8 cellular contexts compared by ENCODE assay signal in the genomic region with DNA sequence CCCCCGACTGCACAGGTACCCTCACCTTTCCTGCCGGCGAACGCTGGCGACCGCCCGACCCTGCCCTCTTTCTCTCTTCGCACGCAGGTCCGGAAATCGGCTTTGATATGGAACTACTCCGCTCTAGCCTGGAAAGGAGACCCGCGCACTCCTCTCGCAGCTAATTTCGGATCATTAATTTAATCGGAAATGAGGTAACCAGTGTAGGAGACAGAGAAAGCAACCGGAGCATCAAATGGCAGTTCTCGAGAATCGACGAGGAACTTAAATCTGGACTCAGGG. TPM values are rescaled to one million over a fixed set of nuclear protein-coding genes. Genes with fewer than 3 reads are reported as not detected.
DNase-seq lines count a peak whose midpoint lies in the region; ATAC-seq and TF ChIP-seq lines count a peak whose summit lies in the region.

No MANE protein-coding gene starts in this region.

- in situ Hi-C loops in astrocyte of the cerebellum (cut with HindIII; ENCODE audit: low sequenced_read_pairs): loop anchor here (10.0 to 25.0 kb wide), 2 partner anchors 193 to 250 kb away; no protein-coding TSS in a partner anchor

- ATAC-seq in GM18907 (IDR thresholded peaks at IDR 0.05; ENCODE audit: unreplicated experiment) (peak; percentile 5), lung (ENCODE audit: insufficient read depth, low FRiP score) (no peak), GM18520 (IDR thresholded peaks at IDR 0.05; ENCODE audit: unreplicated experiment) (no peak)

- no peaks in the 10 kb centered on the region for H3K27me3 ChIP-seq in lung (ENCODE audit: control insufficient read depth, insufficient read depth)
- no peaks in the 10 kb centered on the region for H3K27me3 ChIP-seq in vagina

- CTCF ChIA-PET in HEK293T (lab: Yijun Ruan, JAX): interaction anchor here (0.6 to 2.0 kb wide), 10 partner anchors 9 to 620 kb away, joined by 3 to 8 read pairs (median 4); no protein-coding TSS in a partner anchor

- 1% methylated on average over 21 of the region's 21 CpGs for WGBS in lung, 2 donors

- H3K27ac ChIP-seq in lung (ENCODE audit: low read depth in 1 of 2, low read length in 1 of 2) (peak overlapping the region; percentile 91 to 93), vagina (peak overlapping the region; percentile 99)

- peak overlapping the region; percentile 62 for H3K4me3 ChIP-seq in Jurkat, Clone E6-1 (ENCODE audit: low read length)
- H3K4me3 ChIP-seq in astrocyte of the cerebellum (ENCODE audit: low read depth, low read length) (peak overlapping the region; percentile 90), lung (peak overlapping the region; percentile 55), vagina (peak overlapping the region; percentile 88 to 93)

- TF ChIP-seq POLR2A in vagina (IDR thresholded peaks at IDR 0.05): no peak

- POLR2A ChIA-PET in HEK293T (lab: Yijun Ruan, JAX): interaction anchor here (0.7 to 3.1 kb wide), 16 partner anchors 8 to 324 kb away, joined by 3 to 19 read pairs (median 4); no protein-coding TSS in a partner anchor

- H3K4me1 ChIP-seq in lung (ENCODE audit: control insufficient read depth in 2 of 2, insufficient read depth in 2 of 2, low read length in 2 of 2) (peaks cover 2 to 7% of the 10 kb centered on the region in 2 donors), vagina (peaks cover 33% of the 10 kb centered on the region)

- TF ChIP-seq CTCF in astrocyte of the cerebellum (IDR thresholded peaks at IDR 0.05; ENCODE audit: low read depth, low read length, missing control alignments) (no peak), lung (IDR thresholded peaks at IDR 0.05; ENCODE audit: control extremely low read depth, extremely low read depth) (no peak), vagina (IDR thresholded peaks at IDR 0.05) (no peak)

- intact Hi-C loops in vagina (cut with DNase I): loop anchor here (5.0 to 10.0 kb wide), 4 partner anchors 217 to 430 kb away; no protein-coding TSS in a partner anchor

- H3K9me3 ChIP-seq in lung (ENCODE audit: control insufficient read depth in 2 of 2, insufficient read depth in 1 of 2, low read length in 1 of 2): no peaks in the 10 kb centered on the region
- no peaks in the 10 kb centered on the region for H3K9me3 ChIP-seq in vagina

- DNase-seq in AG08396 (ENCODE audit: low spot score) (peak; percentile 39), astrocyte of the cerebellum (ENCODE audit: low read depth) (no peak), lung (ENCODE audit: low spot score) (no peak), vagina (ENCODE audit: extremely low spot score in 2 of 2) (no peak), HEK293T (ENCODE audit: extremely low spot score) (no peak)
- DNase-seq in Jurkat, Clone E6-1 (ENCODE audit: low read depth, low spot score): no peak

- no peaks in the 10 kb centered on the region for H3K36me3 ChIP-seq in lung (ENCODE audit: control insufficient read depth in 2 of 2, insufficient read depth in 2 of 2, low read length in 2 of 2)
- H3K36me3 ChIP-seq in vagina: no peaks in the 10 kb centered on the region

TF ChIP-seq in HEK293T, 16 proteins besides CTCF, POLR2A, EP300 and RAD21:
- TF ChIP-seq SUZ12 (IDR thresholded peaks at IDR 0.05) (no peak), L3MBTL2 (conservative IDR thresholded peaks at IDR 0.05) (no peak), LEF1 (IDR thresholded peaks at IDR 0.05; ENCODE audit: borderline replicate concordance) (no peak), FOXM1 (IDR thresholded peaks at IDR 0.05; ENCODE audit: borderline replicate concordance) (no peak), ARNT (IDR thresholded peaks at IDR 0.05) (no peak), BHLHE40 (IDR thresholded peaks at IDR 0.05; ENCODE audit: borderline replicate concordance) (no peak), TARDBP (IDR thresholded peaks at IDR 0.05) (no peak), HDGF (IDR thresholded peaks at IDR 0.05; ENCODE audit: borderline replicate concordance) (no peak), CTBP1 (IDR thresholded peaks at IDR 0.05; ENCODE audit: borderline replicate concordance) (no peak), FOXK2 (IDR thresholded peaks at IDR 0.05) (no peak), NFRKB (IDR thresholded peaks at IDR 0.05) (no peak)
- TF ChIP-seq, protein P1, sequence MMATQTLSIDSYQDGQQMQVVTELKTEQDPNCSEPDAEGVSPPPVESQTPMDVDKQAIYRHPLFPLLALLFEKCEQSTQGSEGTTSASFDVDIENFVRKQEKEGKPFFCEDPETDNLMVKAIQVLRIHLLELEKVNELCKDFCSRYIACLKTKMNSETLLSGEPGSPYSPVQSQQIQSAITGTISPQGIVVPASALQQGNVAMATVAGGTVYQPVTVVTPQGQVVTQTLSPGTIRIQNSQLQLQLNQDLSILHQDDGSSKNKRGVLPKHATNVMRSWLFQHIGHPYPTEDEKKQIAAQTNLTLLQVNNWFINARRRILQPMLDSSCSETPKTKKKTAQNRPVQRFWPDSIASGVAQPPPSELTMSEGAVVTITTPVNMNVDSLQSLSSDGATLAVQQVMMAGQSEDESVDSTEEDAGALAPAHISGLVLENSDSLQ (IDR thresholded peaks at IDR 0.05): no peak

RNA-seq across cellular contexts. Expression of a gene that starts 0.9 kb away (rescaled TPM):
- polyA plus RNA-seq in Jurkat, Clone E6-1 (2012; ENCODE audit: insufficient read depth, insufficient read length): 1.7 TPM
- 100 to 1,000 TPM in 1 of 2 donors, 10 to 100 TPM in 1; 58.2 to 108 TPM for total RNA-seq in lung
- polyA plus RNA-seq in lung: 10 to 100 TPM in 1 of 2 donors, 1 to 10 TPM in 1; 9.7 to 11.6 TPM
- total RNA-seq in vagina: 43.2 TPM
